In genomic region chr9:127393680-127394079, GRCh38 we compare ENCODE assay signal across 1 cellular context.
TF ChIP-seq lines count a peak whose summit lies in the region.

No MANE protein-coding gene starts in this region.

TF ChIP-seq in SK-N-SH treated with all-trans-retinoic acid at 6 μM for 48 hours, 23 proteins besides CTCF, POLR2A, EP300 and RAD21 (continued from another document):
- TF ChIP-seq, protein P1, sequence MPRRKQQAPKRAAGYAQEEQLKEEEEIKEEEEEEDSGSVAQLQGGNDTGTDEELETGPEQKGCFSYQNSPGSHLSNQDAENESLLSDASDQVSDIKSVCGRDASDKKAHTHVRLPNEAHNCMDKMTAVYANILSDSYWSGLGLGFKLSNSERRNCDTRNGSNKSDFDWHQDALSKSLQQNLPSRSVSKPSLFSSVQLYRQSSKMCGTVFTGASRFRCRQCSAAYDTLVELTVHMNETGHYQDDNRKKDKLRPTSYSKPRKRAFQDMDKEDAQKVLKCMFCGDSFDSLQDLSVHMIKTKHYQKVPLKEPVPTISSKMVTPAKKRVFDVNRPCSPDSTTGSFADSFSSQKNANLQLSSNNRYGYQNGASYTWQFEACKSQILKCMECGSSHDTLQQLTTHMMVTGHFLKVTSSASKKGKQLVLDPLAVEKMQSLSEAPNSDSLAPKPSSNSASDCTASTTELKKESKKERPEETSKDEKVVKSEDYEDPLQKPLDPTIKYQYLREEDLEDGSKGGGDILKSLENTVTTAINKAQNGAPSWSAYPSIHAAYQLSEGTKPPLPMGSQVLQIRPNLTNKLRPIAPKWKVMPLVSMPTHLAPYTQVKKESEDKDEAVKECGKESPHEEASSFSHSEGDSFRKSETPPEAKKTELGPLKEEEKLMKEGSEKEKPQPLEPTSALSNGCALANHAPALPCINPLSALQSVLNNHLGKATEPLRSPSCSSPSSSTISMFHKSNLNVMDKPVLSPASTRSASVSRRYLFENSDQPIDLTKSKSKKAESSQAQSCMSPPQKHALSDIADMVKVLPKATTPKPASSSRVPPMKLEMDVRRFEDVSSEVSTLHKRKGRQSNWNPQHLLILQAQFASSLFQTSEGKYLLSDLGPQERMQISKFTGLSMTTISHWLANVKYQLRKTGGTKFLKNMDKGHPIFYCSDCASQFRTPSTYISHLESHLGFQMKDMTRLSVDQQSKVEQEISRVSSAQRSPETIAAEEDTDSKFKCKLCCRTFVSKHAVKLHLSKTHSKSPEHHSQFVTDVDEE (CRISPR knock-in tag; IDR thresholded peaks at IDR 0.05) = no peak
